ENCODE assay signal across 1 cellular context in the genomic region with DNA sequence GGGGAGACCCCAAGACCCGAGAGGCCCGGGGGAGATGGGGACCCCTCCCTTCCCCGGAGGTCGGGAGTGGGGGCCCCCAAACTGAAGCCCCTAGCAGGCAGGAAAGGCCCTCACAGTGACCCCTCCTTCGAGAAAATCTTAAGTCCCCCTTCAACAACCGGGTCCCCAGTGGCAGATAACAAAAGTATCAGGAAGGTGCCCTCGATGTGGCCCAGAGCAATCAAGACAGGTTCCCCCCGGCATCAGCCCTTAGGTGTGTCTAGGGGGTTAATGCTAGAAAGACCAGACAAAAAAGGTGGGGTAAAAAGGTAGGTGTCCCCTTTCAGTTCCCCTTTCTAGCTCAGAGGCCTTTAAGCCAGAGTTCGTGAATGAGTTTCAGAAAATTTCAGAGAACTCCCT.
TF ChIP-seq lines count a peak whose summit lies in the region.

No MANE protein-coding gene starts in this region.

TF ChIP-seq in GM12878, 131 proteins besides CTCF, POLR2A, EP300 and RAD21 (continued from another document):
- TF ChIP-seq, protein P1, sequence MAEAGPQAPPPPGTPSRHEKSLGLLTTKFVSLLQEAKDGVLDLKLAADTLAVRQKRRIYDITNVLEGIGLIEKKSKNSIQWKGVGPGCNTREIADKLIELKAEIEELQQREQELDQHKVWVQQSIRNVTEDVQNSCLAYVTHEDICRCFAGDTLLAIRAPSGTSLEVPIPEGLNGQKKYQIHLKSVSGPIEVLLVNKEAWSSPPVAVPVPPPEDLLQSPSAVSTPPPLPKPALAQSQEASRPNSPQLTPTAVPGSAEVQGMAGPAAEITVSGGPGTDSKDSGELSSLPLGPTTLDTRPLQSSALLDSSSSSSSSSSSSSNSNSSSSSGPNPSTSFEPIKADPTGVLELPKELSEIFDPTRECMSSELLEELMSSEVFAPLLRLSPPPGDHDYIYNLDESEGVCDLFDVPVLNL (IDR thresholded peaks at IDR 0.05; ENCODE audit: low read depth, low read length), result no peak
- TF ChIP-seq EZH2 (IDR thresholded peaks at IDR 0.05; ENCODE audit: borderline replicate concordance, control insufficient read depth, low read depth, low read length) (no peak), ESRRA (IDR thresholded peaks at IDR 0.05; ENCODE audit: low read length) (no peak), BHLHE40 (IDR thresholded peaks at IDR 0.05; ENCODE audit: borderline replicate concordance in 1 of 2, low read depth in 2 of 2, low read length in 1 of 2) (peak; percentile 19 to 33; a peak in 1 of 4 replicates), IKZF1 (conservative IDR thresholded peaks at IDR 0.05) (peak; percentile 34), IRF4 (IDR thresholded peaks at IDR 0.05; ENCODE audit: low read depth, low read length) (peak; percentile 90), POU2F2 (IDR thresholded peaks at IDR 0.05; ENCODE audit: borderline replicate concordance, low read depth, low read length) (no peak), TAF1 (IDR thresholded peaks at IDR 0.05; ENCODE audit: borderline replicate concordance, low read depth, low read length) (0 out of 2 replicates have a peak, but pooled peaks have one; percentile 15), FOXM1 (IDR thresholded peaks at IDR 0.05; ENCODE audit: low read depth, low read length) (peak; percentile 30; the same call in 1 of the 2 replicates), DPF2 (IDR thresholded peaks at IDR 0.05) (peak; percentile 78), TCF7 (IDR thresholded peaks at IDR 0.05; ENCODE audit: borderline replicate concordance) (peak; percentile 31; the same call in 1 of the 2 replicates), SPI1 (IDR thresholded peaks at IDR 0.05; ENCODE audit: borderline replicate concordance, insufficient read depth, low read depth, low read length) (peak; percentile 99), EED (IDR thresholded peaks at IDR 0.05; ENCODE audit: low read depth) (peak; percentile 66; the same call in 1 of the 2 replicates), PAX5 (IDR thresholded peaks at IDR 0.05; ENCODE audit: borderline replicate concordance, low read depth, low read length) (peak; percentile 42; the same call in 1 of the 2 replicates), NFIC (IDR thresholded peaks at IDR 0.05; ENCODE audit: low read depth, low read length) (peak; percentile 44; the same call in 1 of the 2 replicates), BCL11A (IDR thresholded peaks at IDR 0.05; ENCODE audit: low read depth, low read length) (peak; percentile 29; the same call in 1 of the 2 replicates), SMC3 (IDR thresholded peaks at IDR 0.05; ENCODE audit: borderline replicate concordance, low read length) (peak; percentile 9; the same call in 1 of the 2 replicates), GATAD2B (conservative IDR thresholded peaks at IDR 0.05; ENCODE audit: low read depth) (peak; percentile 17; the same call in 1 of the 2 replicates), LARP7 (IDR thresholded peaks at IDR 0.05) (peak; percentile 14; the same call in 1 of the 2 replicates), SIN3A (IDR thresholded peaks at IDR 0.05; ENCODE audit: low read depth, low read length) (0 out of 2 replicates have a peak, but pooled peaks have one; percentile 35), RCOR1 (conservative IDR thresholded peaks at IDR 0.05; ENCODE audit: low read depth, low read length) (0 out of 2 replicates have a peak, but pooled peaks have one; percentile 22), ATF7 (IDR thresholded peaks at IDR 0.05; ENCODE audit: low read depth) (peak; percentile 14; the same call in 1 of the 2 replicates), MXI1 (IDR thresholded peaks at IDR 0.05; ENCODE audit: low read depth, low read length) (0 out of 2 replicates have a peak, but pooled peaks have one; percentile 36), CHD2 (IDR thresholded peaks at IDR 0.05; ENCODE audit: borderline replicate concordance, low read depth, low read length) (0 out of 2 replicates have a peak, but pooled peaks have one; percentile 19), IKZF2 (IDR thresholded peaks at IDR 0.05) (peak in 1 of 2 experiments; percentile 40; a peak in 1 of 4 replicates), NBN (IDR thresholded peaks at IDR 0.05) (0 out of 2 replicates have a peak, but pooled peaks have one; percentile 44), MTA2 (IDR thresholded peaks at IDR 0.05; ENCODE audit: low read depth) (peak; percentile 64; the same call in 1 of the 2 replicates), CREM (IDR thresholded peaks at IDR 0.05; ENCODE audit: low read depth) (peak; percentile 54), POLR2AphosphoS2 (IDR thresholded peaks at IDR 0.05; ENCODE audit: low read depth, low read length) (no peak), CUX1 (IDR thresholded peaks at IDR 0.05; ENCODE audit: insufficient replicate concordance, low read depth, low read length) (no peak)
- TF ChIP-seq, protein P2, sequence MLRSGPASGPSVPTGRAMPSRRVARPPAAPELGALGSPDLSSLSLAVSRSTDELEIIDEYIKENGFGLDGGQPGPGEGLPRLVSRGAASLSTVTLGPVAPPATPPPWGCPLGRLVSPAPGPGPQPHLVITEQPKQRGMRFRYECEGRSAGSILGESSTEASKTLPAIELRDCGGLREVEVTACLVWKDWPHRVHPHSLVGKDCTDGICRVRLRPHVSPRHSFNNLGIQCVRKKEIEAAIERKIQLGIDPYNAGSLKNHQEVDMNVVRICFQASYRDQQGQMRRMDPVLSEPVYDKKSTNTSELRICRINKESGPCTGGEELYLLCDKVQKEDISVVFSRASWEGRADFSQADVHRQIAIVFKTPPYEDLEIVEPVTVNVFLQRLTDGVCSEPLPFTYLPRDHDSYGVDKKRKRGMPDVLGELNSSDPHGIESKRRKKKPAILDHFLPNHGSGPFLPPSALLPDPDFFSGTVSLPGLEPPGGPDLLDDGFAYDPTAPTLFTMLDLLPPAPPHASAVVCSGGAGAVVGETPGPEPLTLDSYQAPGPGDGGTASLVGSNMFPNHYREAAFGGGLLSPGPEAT (IDR thresholded peaks at IDR 0.05; ENCODE audit: low read depth), result peak; percentile 45; the same call in 1 of the 2 replicates
- TF ChIP-seq, protein P3, sequence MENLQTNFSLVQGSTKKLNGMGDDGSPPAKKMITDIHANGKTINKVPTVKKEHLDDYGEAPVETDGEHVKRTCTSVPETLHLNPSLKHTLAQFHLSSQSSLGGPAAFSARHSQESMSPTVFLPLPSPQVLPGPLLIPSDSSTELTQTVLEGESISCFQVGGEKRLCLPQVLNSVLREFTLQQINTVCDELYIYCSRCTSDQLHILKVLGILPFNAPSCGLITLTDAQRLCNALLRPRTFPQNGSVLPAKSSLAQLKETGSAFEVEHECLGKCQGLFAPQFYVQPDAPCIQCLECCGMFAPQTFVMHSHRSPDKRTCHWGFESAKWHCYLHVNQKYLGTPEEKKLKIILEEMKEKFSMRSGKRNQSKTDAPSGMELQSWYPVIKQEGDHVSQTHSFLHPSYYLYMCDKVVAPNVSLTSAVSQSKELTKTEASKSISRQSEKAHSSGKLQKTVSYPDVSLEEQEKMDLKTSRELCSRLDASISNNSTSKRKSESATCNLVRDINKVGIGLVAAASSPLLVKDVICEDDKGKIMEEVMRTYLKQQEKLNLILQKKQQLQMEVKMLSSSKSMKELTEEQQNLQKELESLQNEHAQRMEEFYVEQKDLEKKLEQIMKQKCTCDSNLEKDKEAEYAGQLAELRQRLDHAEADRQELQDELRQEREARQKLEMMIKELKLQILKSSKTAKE (IDR thresholded peaks at IDR 0.05; ENCODE audit: low read depth, poor library complexity, severe bottlenecking), result peak; percentile 76
- TF ChIP-seq, protein P4, sequence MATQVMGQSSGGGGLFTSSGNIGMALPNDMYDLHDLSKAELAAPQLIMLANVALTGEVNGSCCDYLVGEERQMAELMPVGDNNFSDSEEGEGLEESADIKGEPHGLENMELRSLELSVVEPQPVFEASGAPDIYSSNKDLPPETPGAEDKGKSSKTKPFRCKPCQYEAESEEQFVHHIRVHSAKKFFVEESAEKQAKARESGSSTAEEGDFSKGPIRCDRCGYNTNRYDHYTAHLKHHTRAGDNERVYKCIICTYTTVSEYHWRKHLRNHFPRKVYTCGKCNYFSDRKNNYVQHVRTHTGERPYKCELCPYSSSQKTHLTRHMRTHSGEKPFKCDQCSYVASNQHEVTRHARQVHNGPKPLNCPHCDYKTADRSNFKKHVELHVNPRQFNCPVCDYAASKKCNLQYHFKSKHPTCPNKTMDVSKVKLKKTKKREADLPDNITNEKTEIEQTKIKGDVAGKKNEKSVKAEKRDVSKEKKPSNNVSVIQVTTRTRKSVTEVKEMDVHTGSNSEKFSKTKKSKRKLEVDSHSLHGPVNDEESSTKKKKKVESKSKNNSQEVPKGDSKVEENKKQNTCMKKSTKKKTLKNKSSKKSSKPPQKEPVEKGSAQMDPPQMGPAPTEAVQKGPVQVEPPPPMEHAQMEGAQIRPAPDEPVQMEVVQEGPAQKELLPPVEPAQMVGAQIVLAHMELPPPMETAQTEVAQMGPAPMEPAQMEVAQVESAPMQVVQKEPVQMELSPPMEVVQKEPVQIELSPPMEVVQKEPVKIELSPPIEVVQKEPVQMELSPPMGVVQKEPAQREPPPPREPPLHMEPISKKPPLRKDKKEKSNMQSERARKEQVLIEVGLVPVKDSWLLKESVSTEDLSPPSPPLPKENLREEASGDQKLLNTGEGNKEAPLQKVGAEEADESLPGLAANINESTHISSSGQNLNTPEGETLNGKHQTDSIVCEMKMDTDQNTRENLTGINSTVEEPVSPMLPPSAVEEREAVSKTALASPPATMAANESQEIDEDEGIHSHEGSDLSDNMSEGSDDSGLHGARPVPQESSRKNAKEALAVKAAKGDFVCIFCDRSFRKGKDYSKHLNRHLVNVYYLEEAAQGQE (IDR thresholded peaks at IDR 0.05; ENCODE audit: low read depth, low read length), result no peak
